2 cellular contexts compared by ENCODE assay signal in the genomic region with DNA sequence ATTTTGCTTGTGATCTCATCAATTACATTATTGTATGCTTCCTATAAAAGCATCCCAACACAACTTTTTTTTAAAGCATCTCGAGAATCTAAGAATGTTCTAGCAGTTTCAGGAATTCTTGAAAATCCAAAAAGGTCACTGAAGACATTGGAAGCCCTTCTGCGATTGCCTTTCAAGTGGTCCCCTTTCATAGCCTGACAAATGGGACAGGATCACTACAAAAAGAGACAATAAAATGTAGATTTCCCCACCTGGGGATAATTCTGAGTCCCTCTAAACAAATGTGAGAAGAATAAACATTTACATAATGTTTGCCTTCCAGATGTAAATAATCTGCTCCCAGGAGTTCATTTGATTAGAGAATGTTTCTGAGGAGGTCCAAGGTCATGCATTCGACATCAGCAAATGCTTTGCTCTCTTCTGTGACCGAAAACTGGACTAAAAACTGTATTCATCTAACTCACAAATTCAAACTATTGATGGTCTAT.
TF ChIP-seq lines count a peak whose summit lies in the region.

No MANE protein-coding gene starts in this region.

TF ChIP-seq in GM23338, 12 proteins besides CTCF, POLR2A, EP300 and RAD21 (continued from another document):
- TF ChIP-seq, protein P1, sequence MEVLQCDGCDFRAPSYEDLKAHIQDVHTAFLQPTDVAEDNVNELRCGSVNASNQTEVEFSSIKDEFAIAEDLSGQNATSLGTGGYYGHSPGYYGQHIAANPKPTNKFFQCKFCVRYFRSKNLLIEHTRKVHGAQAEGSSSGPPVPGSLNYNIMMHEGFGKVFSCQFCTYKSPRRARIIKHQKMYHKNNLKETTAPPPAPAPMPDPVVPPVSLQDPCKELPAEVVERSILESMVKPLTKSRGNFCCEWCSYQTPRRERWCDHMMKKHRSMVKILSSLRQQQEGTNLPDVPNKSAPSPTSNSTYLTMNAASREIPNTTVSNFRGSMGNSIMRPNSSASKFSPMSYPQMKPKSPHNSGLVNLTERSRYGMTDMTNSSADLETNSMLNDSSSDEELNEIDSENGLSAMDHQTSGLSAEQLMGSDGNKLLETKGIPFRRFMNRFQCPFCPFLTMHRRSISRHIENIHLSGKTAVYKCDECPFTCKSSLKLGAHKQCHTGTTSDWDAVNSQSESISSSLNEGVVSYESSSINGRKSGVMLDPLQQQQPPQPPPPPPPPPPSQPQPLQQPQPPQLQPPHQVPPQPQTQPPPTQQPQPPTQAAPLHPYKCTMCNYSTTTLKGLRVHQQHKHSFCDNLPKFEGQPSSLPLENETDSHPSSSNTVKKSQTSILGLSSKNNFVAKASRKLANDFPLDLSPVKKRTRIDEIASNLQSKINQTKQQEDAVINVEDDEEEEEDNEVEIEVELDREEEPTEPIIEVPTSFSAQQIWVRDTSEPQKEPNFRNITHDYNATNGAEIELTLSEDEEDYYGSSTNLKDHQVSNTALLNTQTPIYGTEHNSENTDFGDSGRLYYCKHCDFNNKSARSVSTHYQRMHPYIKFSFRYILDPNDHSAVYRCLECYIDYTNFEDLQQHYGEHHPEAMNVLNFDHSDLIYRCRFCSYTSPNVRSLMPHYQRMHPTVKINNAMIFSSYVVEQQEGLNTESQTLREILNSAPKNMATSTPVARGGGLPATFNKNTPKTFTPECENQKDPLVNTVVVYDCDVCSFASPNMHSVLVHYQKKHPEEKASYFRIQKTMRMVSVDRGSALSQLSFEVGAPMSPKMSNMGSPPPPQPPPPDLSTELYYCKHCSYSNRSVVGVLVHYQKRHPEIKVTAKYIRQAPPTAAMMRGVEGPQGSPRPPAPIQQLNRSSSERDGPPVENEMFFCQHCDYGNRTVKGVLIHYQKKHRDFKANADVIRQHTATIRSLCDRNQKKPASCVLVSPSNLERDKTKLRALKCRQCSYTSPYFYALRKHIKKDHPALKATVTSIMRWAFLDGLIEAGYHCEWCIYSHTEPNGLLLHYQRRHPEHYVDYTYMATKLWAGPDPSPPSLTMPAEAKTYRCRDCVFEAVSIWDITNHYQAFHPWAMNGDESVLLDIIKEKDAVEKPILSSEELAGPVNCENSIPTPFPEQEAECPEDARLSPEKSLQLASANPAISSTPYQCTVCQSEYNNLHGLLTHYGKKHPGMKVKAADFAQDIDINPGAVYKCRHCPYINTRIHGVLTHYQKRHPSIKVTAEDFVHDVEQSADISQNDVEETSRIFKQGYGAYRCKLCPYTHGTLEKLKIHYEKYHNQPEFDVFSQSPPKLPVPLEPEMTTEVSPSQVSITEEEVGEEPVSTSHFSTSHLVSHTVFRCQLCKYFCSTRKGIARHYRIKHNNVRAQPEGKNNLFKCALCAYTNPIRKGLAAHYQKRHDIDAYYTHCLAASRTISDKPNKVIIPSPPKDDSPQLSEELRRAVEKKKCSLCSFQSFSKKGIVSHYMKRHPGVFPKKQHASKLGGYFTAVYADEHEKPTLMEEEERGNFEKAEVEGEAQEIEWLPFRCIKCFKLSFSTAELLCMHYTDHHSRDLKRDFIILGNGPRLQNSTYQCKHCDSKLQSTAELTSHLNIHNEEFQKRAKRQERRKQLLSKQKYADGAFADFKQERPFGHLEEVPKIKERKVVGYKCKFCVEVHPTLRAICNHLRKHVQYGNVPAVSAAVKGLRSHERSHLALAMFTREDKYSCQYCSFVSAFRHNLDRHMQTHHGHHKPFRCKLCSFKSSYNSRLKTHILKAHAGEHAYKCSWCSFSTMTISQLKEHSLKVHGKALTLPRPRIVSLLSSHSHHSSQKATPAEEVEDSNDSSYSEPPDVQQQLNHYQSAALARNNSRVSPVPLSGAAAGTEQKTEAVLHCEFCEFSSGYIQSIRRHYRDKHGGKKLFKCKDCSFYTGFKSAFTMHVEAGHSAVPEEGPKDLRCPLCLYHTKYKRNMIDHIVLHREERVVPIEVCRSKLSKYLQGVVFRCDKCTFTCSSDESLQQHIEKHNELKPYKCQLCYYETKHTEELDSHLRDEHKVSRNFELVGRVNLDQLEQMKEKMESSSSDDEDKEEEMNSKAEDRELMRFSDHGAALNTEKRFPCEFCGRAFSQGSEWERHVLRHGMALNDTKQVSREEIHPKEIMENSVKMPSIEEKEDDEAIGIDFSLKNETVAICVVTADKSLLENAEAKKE (CRISPR knock-in tag; IDR thresholded peaks at IDR 0.05) = peak; percentile 68
- TF ChIP-seq, protein P2, sequence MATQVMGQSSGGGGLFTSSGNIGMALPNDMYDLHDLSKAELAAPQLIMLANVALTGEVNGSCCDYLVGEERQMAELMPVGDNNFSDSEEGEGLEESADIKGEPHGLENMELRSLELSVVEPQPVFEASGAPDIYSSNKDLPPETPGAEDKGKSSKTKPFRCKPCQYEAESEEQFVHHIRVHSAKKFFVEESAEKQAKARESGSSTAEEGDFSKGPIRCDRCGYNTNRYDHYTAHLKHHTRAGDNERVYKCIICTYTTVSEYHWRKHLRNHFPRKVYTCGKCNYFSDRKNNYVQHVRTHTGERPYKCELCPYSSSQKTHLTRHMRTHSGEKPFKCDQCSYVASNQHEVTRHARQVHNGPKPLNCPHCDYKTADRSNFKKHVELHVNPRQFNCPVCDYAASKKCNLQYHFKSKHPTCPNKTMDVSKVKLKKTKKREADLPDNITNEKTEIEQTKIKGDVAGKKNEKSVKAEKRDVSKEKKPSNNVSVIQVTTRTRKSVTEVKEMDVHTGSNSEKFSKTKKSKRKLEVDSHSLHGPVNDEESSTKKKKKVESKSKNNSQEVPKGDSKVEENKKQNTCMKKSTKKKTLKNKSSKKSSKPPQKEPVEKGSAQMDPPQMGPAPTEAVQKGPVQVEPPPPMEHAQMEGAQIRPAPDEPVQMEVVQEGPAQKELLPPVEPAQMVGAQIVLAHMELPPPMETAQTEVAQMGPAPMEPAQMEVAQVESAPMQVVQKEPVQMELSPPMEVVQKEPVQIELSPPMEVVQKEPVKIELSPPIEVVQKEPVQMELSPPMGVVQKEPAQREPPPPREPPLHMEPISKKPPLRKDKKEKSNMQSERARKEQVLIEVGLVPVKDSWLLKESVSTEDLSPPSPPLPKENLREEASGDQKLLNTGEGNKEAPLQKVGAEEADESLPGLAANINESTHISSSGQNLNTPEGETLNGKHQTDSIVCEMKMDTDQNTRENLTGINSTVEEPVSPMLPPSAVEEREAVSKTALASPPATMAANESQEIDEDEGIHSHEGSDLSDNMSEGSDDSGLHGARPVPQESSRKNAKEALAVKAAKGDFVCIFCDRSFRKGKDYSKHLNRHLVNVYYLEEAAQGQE (IDR thresholded peaks at IDR 0.05; ENCODE audit: unreplicated experiment) = no peak

TF ChIP-seq in WTC11, 78 proteins besides CTCF, POLR2A, EP300 and RAD21 (continued from another document):
- TF ChIP-seq ZNF512 (CRISPR knock-in tag; IDR thresholded peaks at IDR 0.05; ENCODE audit: borderline replicate concordance) = no peak
